Comparison of ENCODE assay signal across 1 cellular context in the genomic region with DNA sequence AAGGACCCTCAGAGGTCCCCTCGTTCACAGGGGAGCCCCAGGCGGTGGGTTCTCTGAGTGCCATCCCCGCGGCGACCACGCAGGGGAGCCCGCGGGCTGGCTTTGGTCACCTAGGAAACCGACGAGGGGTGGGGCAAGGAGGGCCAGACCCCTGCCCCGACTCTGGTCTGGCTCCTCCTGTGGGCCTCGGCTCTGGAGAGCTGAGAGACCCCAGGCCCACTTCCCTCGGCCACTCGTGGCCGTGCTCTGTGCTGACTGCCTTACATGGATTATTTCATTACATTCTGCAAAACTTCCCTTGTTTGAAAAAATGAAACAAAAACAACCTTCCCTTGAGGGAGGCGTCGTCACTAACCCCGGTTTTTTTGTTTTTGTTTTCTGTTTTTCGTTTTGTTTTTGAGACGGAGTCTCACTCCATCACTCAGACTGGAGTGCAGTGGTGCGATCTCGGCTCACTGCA.
TF ChIP-seq lines count a peak whose summit lies in the region.

No MANE protein-coding gene starts in this region.

TF ChIP-seq in WTC11, 78 proteins besides CTCF, POLR2A, EP300 and RAD21 (continued from another document):
- no peak for TF ChIP-seq E2F4 (CRISPR knock-in tag; IDR thresholded peaks at IDR 0.05; ENCODE audit: borderline replicate concordance, low read depth)
- no peak for TF ChIP-seq AR (CRISPR knock-in tag; IDR thresholded peaks at IDR 0.05)
- TF ChIP-seq JUN (CRISPR knock-in tag; IDR thresholded peaks at IDR 0.05) = no peak
- TF ChIP-seq TEAD4 (CRISPR knock-in tag; IDR thresholded peaks at IDR 0.05) = no peak
- TF ChIP-seq ZNF416 (CRISPR knock-in tag; IDR thresholded peaks at IDR 0.05) = no peak
